1 cellular context compared by ENCODE assay signal in genomic region chr5:76785493-76785892, GRCh38.
TF ChIP-seq lines count a peak whose summit lies in the region.

No MANE protein-coding gene starts in this region.

TF ChIP-seq in HepG2, 621 proteins besides CTCF, POLR2A, EP300 and RAD21 (continued from another document):
- TF ChIP-seq KIAA2018 (CRISPR knock-in tag; IDR thresholded peaks at IDR 0.05; ENCODE audit: borderline replicate concordance), result no peak
- TF ChIP-seq SMARCE1 (IDR thresholded peaks at IDR 0.05; ENCODE audit: borderline replicate concordance), result 0 out of 2 replicates have a peak, but pooled peaks have one; percentile 36
- no peak for TF ChIP-seq ZNF784 (CRISPR knock-in tag; IDR thresholded peaks at IDR 0.05; ENCODE audit: borderline replicate concordance)
- TF ChIP-seq FOSL2 (CRISPR knock-in tag; IDR thresholded peaks at IDR 0.05), result peak; percentile 90
- TF ChIP-seq SMYD3 (CRISPR knock-in tag; IDR thresholded peaks at IDR 0.05), result no peak
- no peak for TF ChIP-seq FOXJ3 (CRISPR knock-in tag; IDR thresholded peaks at IDR 0.05; ENCODE audit: borderline replicate concordance)
- peak; percentile 48; the same call in 1 of the 2 replicates for TF ChIP-seq GATAD2A (CRISPR knock-in tag; IDR thresholded peaks at IDR 0.05)
- TF ChIP-seq POLR2G (IDR thresholded peaks at IDR 0.05; ENCODE audit: low read depth, low read length), result no peak
- no peak for TF ChIP-seq MTA3 (CRISPR knock-in tag; IDR thresholded peaks at IDR 0.05)
- TF ChIP-seq HNRNPL (IDR thresholded peaks at IDR 0.05; ENCODE audit: low read depth, low read length), result 0 out of 2 replicates have a peak, but pooled peaks have one; percentile 24
- TF ChIP-seq ZNF407 (CRISPR knock-in tag; IDR thresholded peaks at IDR 0.05; ENCODE audit: not compliant biosample characterization), result no peak
- peak; percentile 82 for TF ChIP-seq LCORL (IDR thresholded peaks at IDR 0.05)
- TF ChIP-seq LCORL (CRISPR knock-in tag; IDR thresholded peaks at IDR 0.05), result peak; percentile 26; the same call in 1 of the 2 replicates
- peak; percentile 64 for TF ChIP-seq HNF4A (CRISPR knock-in tag; IDR thresholded peaks at IDR 0.05)
- TF ChIP-seq SOX6 (IDR thresholded peaks at IDR 0.05), result no peak
- peak; percentile 57; the same call in 1 of the 2 replicates for TF ChIP-seq SOX6 (CRISPR knock-in tag; IDR thresholded peaks at IDR 0.05)
- TF ChIP-seq MIXL1 (CRISPR knock-in tag; IDR thresholded peaks at IDR 0.05), result no peak
- peak; percentile 77; the same call in 1 of the 2 replicates for TF ChIP-seq SOX5 (CRISPR knock-in tag; IDR thresholded peaks at IDR 0.05; ENCODE audit: borderline replicate concordance)
- TF ChIP-seq SP5 (CRISPR knock-in tag; IDR thresholded peaks at IDR 0.05; ENCODE audit: borderline replicate concordance, low read depth), result no peak
- no peak for TF ChIP-seq ZNF10 (CRISPR knock-in tag; IDR thresholded peaks at IDR 0.05; ENCODE audit: borderline replicate concordance, low read depth)
- no peak for TF ChIP-seq ZBTB7A (CRISPR knock-in tag; IDR thresholded peaks at IDR 0.05)
- no peak for TF ChIP-seq ZNF569 (CRISPR knock-in tag; IDR thresholded peaks at IDR 0.05; ENCODE audit: borderline replicate concordance)
- no peak for TF ChIP-seq ZNF878 (CRISPR knock-in tag; IDR thresholded peaks at IDR 0.05)
- TF ChIP-seq ZBTB2 (CRISPR knock-in tag; IDR thresholded peaks at IDR 0.05; ENCODE audit: low read depth), result no peak
- TF ChIP-seq HNRNPH1 (optimal IDR thresholded peaks at IDR 0.05; ENCODE audit: low read depth, low read length), result no peak
- TF ChIP-seq RBM39 (IDR thresholded peaks at IDR 0.05; ENCODE audit: low read depth, low read length, poor library complexity, severe bottlenecking), result no peak
- no peak for TF ChIP-seq CENPX (CRISPR knock-in tag; IDR thresholded peaks at IDR 0.05)
TF ChIP-seq in HepG2: peak in this region for 21.
